Comparison of ENCODE assay signal across 1 cellular context in genomic region chr19:2253106-2254051, GRCh38.
TF ChIP-seq lines count a peak whose summit lies in the region.

No MANE protein-coding gene starts in this region.

TF ChIP-seq in HepG2, 621 proteins besides CTCF, POLR2A, EP300 and RAD21 (continued from another document and continues in another):
- TF ChIP-seq SKIL (CRISPR knock-in tag; IDR thresholded peaks at IDR 0.05; ENCODE audit: borderline replicate concordance) (no peak), NR0B2 (CRISPR knock-in tag; IDR thresholded peaks at IDR 0.05) (no peak), ZNF792 (CRISPR knock-in tag; IDR thresholded peaks at IDR 0.05) (no peak), ARNT2 (CRISPR knock-in tag; IDR thresholded peaks at IDR 0.05; ENCODE audit: low read depth) (peak; percentile 70; the same call in 1 of the 2 replicates), ZNF263 (CRISPR knock-in tag; IDR thresholded peaks at IDR 0.05) (no peak), TBL1XR1 (IDR thresholded peaks at IDR 0.05; ENCODE audit: borderline replicate concordance, low read length, partially characterized antibody) (no peak), TOPORS (CRISPR knock-in tag; IDR thresholded peaks at IDR 0.05) (no peak), ZNF773 (CRISPR knock-in tag; IDR thresholded peaks at IDR 0.05; ENCODE audit: borderline replicate concordance) (no peak), SUZ12 (IDR thresholded peaks at IDR 0.05; ENCODE audit: low read depth, low read length) (no peak), FOXA3 (CRISPR knock-in tag; IDR thresholded peaks at IDR 0.05) (no peak), CSRNP1 (CRISPR knock-in tag; IDR thresholded peaks at IDR 0.05) (peak; percentile 62; the same call in 1 of the 2 replicates), TBX2 (CRISPR knock-in tag; IDR thresholded peaks at IDR 0.05; ENCODE audit: borderline replicate concordance) (peak; percentile 65; the same call in 1 of the 2 replicates), ZMYM3 (CRISPR knock-in tag; IDR thresholded peaks at IDR 0.05) (no peak), ATF7-NPFF (CRISPR knock-in tag; IDR thresholded peaks at IDR 0.05; ENCODE audit: low read depth) (peak; percentile 66; the same call in 1 of the 2 replicates), ZC3H13 (CRISPR knock-in tag; IDR thresholded peaks at IDR 0.05) (0 out of 2 replicates have a peak, but pooled peaks have one; percentile 55), ZNF691 (CRISPR knock-in tag; IDR thresholded peaks at IDR 0.05; ENCODE audit: borderline replicate concordance, low read depth) (0 out of 2 replicates have a peak, but pooled peaks have one; percentile 10), ZFP41 (CRISPR knock-in tag; IDR thresholded peaks at IDR 0.05; ENCODE audit: borderline replicate concordance) (no peak), HDAC1 (CRISPR knock-in tag; IDR thresholded peaks at IDR 0.05) (peak; percentile 70; the same call in 1 of the 2 replicates), MLXIP (CRISPR knock-in tag; IDR thresholded peaks at IDR 0.05; ENCODE audit: borderline replicate concordance) (no peak), ZNF205 (CRISPR knock-in tag; IDR thresholded peaks at IDR 0.05) (peak; percentile 95), ZSCAN31 (CRISPR knock-in tag; IDR thresholded peaks at IDR 0.05; ENCODE audit: low read depth) (no peak), ZNF251 (CRISPR knock-in tag; IDR thresholded peaks at IDR 0.05) (no peak), CREB1 (IDR thresholded peaks at IDR 0.05) (no peak), CREB1 (CRISPR knock-in tag; IDR thresholded peaks at IDR 0.05) (no peak), MTF1 (CRISPR knock-in tag; IDR thresholded peaks at IDR 0.05) (no peak), GABPB1 (CRISPR knock-in tag; IDR thresholded peaks at IDR 0.05) (peak; percentile 70), ZNF639 (CRISPR knock-in tag; conservative IDR thresholded peaks at IDR 0.05) (no peak), HDAC2 (CRISPR knock-in tag; IDR thresholded peaks at IDR 0.05) (no peak), ZNF841 (CRISPR knock-in tag; IDR thresholded peaks at IDR 0.05; ENCODE audit: borderline replicate concordance) (no peak), ZNF850 (CRISPR knock-in tag; conservative IDR thresholded peaks at IDR 0.05) (no peak), GZF1 (CRISPR knock-in tag; IDR thresholded peaks at IDR 0.05) (no peak), NCOA1 (CRISPR knock-in tag; IDR thresholded peaks at IDR 0.05) (no peak), BRCA1 (CRISPR knock-in tag; IDR thresholded peaks at IDR 0.05) (no peak), TAF1 (CRISPR knock-in tag; IDR thresholded peaks at IDR 0.05) (no peak; the same call in none of the 2 replicates), ERF (CRISPR knock-in tag; IDR thresholded peaks at IDR 0.05) (peak; percentile 45; the same call in 1 of the 2 replicates), CBX1 (IDR thresholded peaks at IDR 0.05; ENCODE audit: low read depth) (no peak), SMAD3 (CRISPR knock-in tag; IDR thresholded peaks at IDR 0.05) (no peak), NFKBIZ (CRISPR knock-in tag; IDR thresholded peaks at IDR 0.05) (no peak), ZEB1 (IDR thresholded peaks at IDR 0.05; ENCODE audit: insufficient replicate concordance, low read depth) (no peak), ZNF782 (CRISPR knock-in tag; IDR thresholded peaks at IDR 0.05; ENCODE audit: borderline replicate concordance) (no peak), ZSCAN9 (CRISPR knock-in tag; IDR thresholded peaks at IDR 0.05; ENCODE audit: borderline replicate concordance) (no peak), BCL6 (CRISPR knock-in tag; IDR thresholded peaks at IDR 0.05) (no peak), SIX4 (CRISPR knock-in tag; IDR thresholded peaks at IDR 0.05) (no peak), ZNF18 (CRISPR knock-in tag; IDR thresholded peaks at IDR 0.05; ENCODE audit: insufficient replicate concordance) (peak; percentile 53), ZBTB43 (CRISPR knock-in tag; conservative IDR thresholded peaks at IDR 0.05) (peak; percentile 17; the same call in 1 of the 2 replicates), SRSF1 (optimal IDR thresholded peaks at IDR 0.05; ENCODE audit: low read depth, low read length) (peak; percentile 47), YY1 (IDR thresholded peaks at IDR 0.05; ENCODE audit: insufficient read depth, insufficient replicate concordance, low read depth, low read length) (no peak), NFKB2 (CRISPR knock-in tag; IDR thresholded peaks at IDR 0.05; ENCODE audit: borderline replicate concordance) (peak; percentile 42; the same call in 1 of the 2 replicates), PRPF4 (IDR thresholded peaks at IDR 0.05; ENCODE audit: low read depth, low read length, poor library complexity, severe bottlenecking) (no peak), RBFOX2 (IDR thresholded peaks at IDR 0.05; ENCODE audit: low read depth, low read length) (no peak), BCL3 (CRISPR knock-in tag; IDR thresholded peaks at IDR 0.05) (no peak), ZNF563 (CRISPR knock-in tag; IDR thresholded peaks at IDR 0.05) (no peak), ETV5 (CRISPR knock-in tag; IDR thresholded peaks at IDR 0.05; ENCODE audit: borderline replicate concordance) (peak; percentile 64), ZZZ3 (CRISPR knock-in tag; IDR thresholded peaks at IDR 0.05; ENCODE audit: borderline replicate concordance) (0 out of 2 replicates have a peak, but pooled peaks have one; percentile 13), PHF8 (CRISPR knock-in tag; IDR thresholded peaks at IDR 0.05) (peak; percentile 40; the same call in 1 of the 2 replicates), CREBL2 (CRISPR knock-in tag; IDR thresholded peaks at IDR 0.05; ENCODE audit: borderline replicate concordance) (no peak)
